1 cellular context compared by ENCODE assay signal in the genomic region with DNA sequence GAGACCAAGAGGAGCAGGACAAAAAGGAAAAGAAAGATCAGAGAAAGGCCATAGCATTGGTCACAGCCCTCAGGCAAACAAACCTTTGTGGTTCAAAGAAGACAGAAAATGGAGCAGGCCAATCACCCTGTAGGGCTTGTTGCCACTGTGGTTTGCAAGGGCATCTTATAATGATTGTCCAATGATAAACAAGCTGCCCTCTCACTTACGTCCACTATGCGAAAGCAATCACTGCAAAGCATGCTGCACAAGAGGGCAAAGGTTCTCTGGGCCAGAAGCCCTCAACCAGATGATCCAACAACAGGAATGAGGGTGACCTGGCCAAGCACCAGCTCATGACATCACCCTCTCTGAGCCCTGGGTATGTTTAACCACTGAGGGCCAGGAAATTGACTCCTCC.
TF ChIP-seq lines count a peak whose summit lies in the region.

No MANE protein-coding gene starts in this region.

TF ChIP-seq in H1, 55 proteins besides CTCF, POLR2A, EP300 and RAD21:
- TF ChIP-seq, protein P1, sequence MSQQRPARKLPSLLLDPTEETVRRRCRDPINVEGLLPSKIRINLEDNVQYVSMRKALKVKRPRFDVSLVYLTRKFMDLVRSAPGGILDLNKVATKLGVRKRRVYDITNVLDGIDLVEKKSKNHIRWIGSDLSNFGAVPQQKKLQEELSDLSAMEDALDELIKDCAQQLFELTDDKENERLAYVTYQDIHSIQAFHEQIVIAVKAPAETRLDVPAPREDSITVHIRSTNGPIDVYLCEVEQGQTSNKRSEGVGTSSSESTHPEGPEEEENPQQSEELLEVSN (IDR thresholded peaks at IDR 0.05): no peak
- TF ChIP-seq EGR1 (IDR thresholded peaks at IDR 0.05; ENCODE audit: borderline replicate concordance, low read depth, low read length) (no peak), CHD1 (IDR thresholded peaks at IDR 0.05; ENCODE audit: low read depth, low read length) (no peak), SRF (IDR thresholded peaks at IDR 0.05; ENCODE audit: low read depth, low read length) (no peak)
